12 cellular contexts compared by ENCODE assay signal in the genomic region with DNA sequence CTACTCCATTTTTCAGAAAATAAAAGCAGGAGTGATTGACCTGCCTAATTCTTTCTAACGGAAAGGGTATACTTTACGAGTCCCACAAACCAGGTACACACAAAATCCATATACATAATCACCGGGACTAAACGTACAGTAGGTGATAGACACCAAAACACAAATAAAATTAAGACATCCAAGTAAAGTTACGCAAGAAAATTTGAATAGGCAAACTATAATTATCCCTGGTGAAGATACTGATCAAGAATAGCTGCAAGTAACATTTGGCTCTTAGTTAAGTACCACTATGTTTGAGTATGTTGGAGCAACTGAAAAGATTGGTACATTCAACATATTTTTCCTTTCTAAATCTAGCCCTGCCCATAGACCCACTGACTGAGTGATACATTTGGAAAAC. TPM values are rescaled to one million over a fixed set of nuclear protein-coding genes. Genes with fewer than 3 reads are reported as not detected.
A peak's percentile ranks its signal among the peaks of the same experiment; 100 is the strongest.
DNase-seq lines count a peak whose midpoint lies in the region; ATAC-seq and TF ChIP-seq lines count a peak whose summit lies in the region.
"Had no signal": no experiment of that assay in that cellular context is flagged by ENCODE, and none has a peak within 500 bp of the region (broad histone marks: within the 10 kb centered on the region; RNA-seq: fewer than 3 reads in every experiment).

No MANE protein-coding gene starts in this region.

- ATAC-seq in left cardiac atrium, result no peak

- intact Hi-C loops in left ventricle myocardium inferior (cut with micrococcal nuclease), result no loop called here
- intact Hi-C loops in left cardiac atrium (cut with DNase I), result loop anchor here in 1 of 2 donors (10.0 kb wide), 1 partner anchor 52 kb away; no protein-coding TSS in a partner anchor
- intact Hi-C loops in activated T-helper 1 cell treated with anti-CD3 and anti-CD28 coated beads, Interleukin-12 subunit alpha, Interleukin-12 subunit beta, Interleukin-2, Interleukin-4 antibody, amounts not matched to agents 30 ng/mL and 10 ng/mL and 1 ng/mL, durations not matched to agents 14 hours and 24 hours and 36 hours (cut with micrococcal nuclease), result loop anchor here (5.0 to 10.0 kb wide), 2 partner anchors 582 to 1269 kb away; a partner anchor contains a TSS

- H3K4me3 ChIP-seq in left ventricle myocardium inferior, result peak overlapping the region; percentile 99
- H3K4me3 ChIP-seq in iPS-20b (ENCODE audit: low read length), result peak overlapping the region; percentile 82

- H3K9me3 ChIP-seq in left ventricle myocardium inferior (replicated peaks) (no peaks in the 10 kb centered on the region), iPS-20b (ENCODE audit: insufficient read depth, low read depth, low read length) (no peaks in the 10 kb centered on the region)

- no peaks in the 10 kb centered on the region for H3K27me3 ChIP-seq in left ventricle myocardium inferior (ENCODE audit: low read depth)
- peaks cover 11% of the 10 kb centered on the region; the same call in 1 of the 2 replicates for H3K27me3 ChIP-seq in iPS-20b (ENCODE audit: insufficient read depth, low read length)

- no peak overlapping the region for H3K27ac ChIP-seq in left ventricle myocardium inferior (replicated peaks)
- H3K27ac ChIP-seq in iPS-20b (ENCODE audit: low read length), result no peak overlapping the region

- peaks cover 50% of the 10 kb centered on the region for H3K4me1 Mint-ChIP-seq in activated T-helper 1 cell treated with anti-CD3 and anti-CD28 coated beads, Interleukin-12 subunit alpha, Interleukin-12 subunit beta, Interleukin-2, Interleukin-4 antibody, amounts not matched to agents 30 ng/mL and 10 ng/mL and 1 ng/mL, durations not matched to agents 14 hours and 24 hours and 36 hours (ENCODE audit: low read depth)
- peaks cover 36% of the 10 kb centered on the region for H3K4me1 Mint-ChIP-seq in type B pancreatic cell (ENCODE audit: unreplicated experiment)

- H3K27ac Mint-ChIP-seq in activated T-helper 1 cell treated with anti-CD3 and anti-CD28 coated beads, Interleukin-12 subunit alpha, Interleukin-12 subunit beta, Interleukin-2, Interleukin-4 antibody, amounts not matched to agents 30 ng/mL and 10 ng/mL and 1 ng/mL, durations not matched to agents 14 hours and 24 hours and 36 hours, result peak overlapping the region; percentile 78
- peak overlapping the region; percentile 91 for H3K27ac Mint-ChIP-seq in type B pancreatic cell

- no peak overlapping the region for H3K9ac ChIP-seq in iPS-20b (ENCODE audit: low read depth, low read length)

- no peaks in the 10 kb centered on the region for H3K9me3 Mint-ChIP-seq in activated T-helper 1 cell treated with anti-CD3 and anti-CD28 coated beads, Interleukin-12 subunit alpha, Interleukin-12 subunit beta, Interleukin-2, Interleukin-4 antibody, amounts not matched to agents 30 ng/mL and 10 ng/mL and 1 ng/mL, durations not matched to agents 14 hours and 24 hours and 36 hours
- no peaks in the 10 kb centered on the region for H3K9me3 Mint-ChIP-seq in type B pancreatic cell

- peaks cover 4% of the 10 kb centered on the region for H3K27me3 Mint-ChIP-seq in activated T-helper 1 cell treated with anti-CD3 and anti-CD28 coated beads, Interleukin-12 subunit alpha, Interleukin-12 subunit beta, Interleukin-2, Interleukin-4 antibody, amounts not matched to agents 30 ng/mL and 10 ng/mL and 1 ng/mL, durations not matched to agents 14 hours and 24 hours and 36 hours (ENCODE audit: insufficient read depth)
- no peaks in the 10 kb centered on the region for H3K27me3 Mint-ChIP-seq in type B pancreatic cell

- peaks cover 32% of the 10 kb centered on the region for H3K36me3 Mint-ChIP-seq in activated T-helper 1 cell treated with anti-CD3 and anti-CD28 coated beads, Interleukin-12 subunit alpha, Interleukin-12 subunit beta, Interleukin-2, Interleukin-4 antibody, amounts not matched to agents 30 ng/mL and 10 ng/mL and 1 ng/mL, durations not matched to agents 14 hours and 24 hours and 36 hours (ENCODE audit: low read depth)
- H3K36me3 Mint-ChIP-seq in type B pancreatic cell, result peaks cover 15% of the 10 kb centered on the region

- H3K4me1 ChIP-seq in left ventricle myocardium inferior (peaks cover 79% of the 10 kb centered on the region), iPS-20b (ENCODE audit: insufficient read depth, low read length) (peaks cover 14% of the 10 kb centered on the region)

- H3K36me3 ChIP-seq in left ventricle myocardium inferior (peaks cover 11% of the 10 kb centered on the region), iPS-20b (ENCODE audit: insufficient read depth, low read depth, low read length) (peaks cover 31% of the 10 kb centered on the region)

- TF ChIP-seq CTCF in left ventricle myocardium inferior (IDR thresholded peaks at IDR 0.05; ENCODE audit: borderline replicate concordance) (no peak), type B pancreatic cell (conservative IDR thresholded peaks at IDR 0.05) (no peak)

- H3K4me3 Mint-ChIP-seq in activated T-helper 1 cell treated with anti-CD3 and anti-CD28 coated beads, Interleukin-12 subunit alpha, Interleukin-12 subunit beta, Interleukin-2, Interleukin-4 antibody, amounts not matched to agents 30 ng/mL and 10 ng/mL and 1 ng/mL, durations not matched to agents 14 hours and 24 hours and 36 hours, result peak overlapping the region; percentile 89
- H3K4me3 Mint-ChIP-seq in type B pancreatic cell, result peak overlapping the region; percentile 94

- DNase-seq in left ventricle myocardium inferior (no peak), left cardiac atrium (no peak), type B pancreatic cell (ENCODE audit: extremely low spot score, unreplicated experiment) (no peak), HPDE6-E6E7 (ENCODE audit: extremely low spot score) (no peak), 8988T (no peak)
- DNase-seq in activated T-helper 1 cell treated with anti-CD3 and anti-CD28 coated beads, Interleukin-12 subunit alpha, Interleukin-12 subunit beta, Interleukin-2, Interleukin-4 antibody, amounts not matched to agents 30 ng/mL and 10 ng/mL and 1 ng/mL, durations not matched to agents 14 hours and 24 hours and 36 hours (ENCODE audit: low spot score), result no peak
- no peak for DNase-seq in activated effector memory CD4-positive, alpha-beta T cell treated with anti-CD3 and anti-CD28 coated beads, Interleukin-2, amount 50 U/mL, for 16 hours
- DNase-seq: activated CD4-positive, alpha-beta T cell treated with anti-CD3 and anti-CD28 coated beads, Interleukin-2, amount 50 U/mL, for 4 hours; NCI-H524 treated with DMSO at 0.1 percent for 48 hours; occipital lobe; stimulated activated naive CD4-positive, alpha-beta T cell had no signal

RNA-seq across cellular contexts. Expression of a gene that starts 1.7 kb away (rescaled TPM):
- total RNA-seq in left ventricle myocardium inferior (36.7 TPM), left cardiac atrium (10 to 100 TPM; 34.5 to 36.0 TPM), type B pancreatic cell (ENCODE audit: low replicate concordance) (55.1 and 57.3 TPM in 2 replicates)
- 65.8 and 70.4 TPM in 2 replicates for total RNA-seq in activated T-helper 1 cell treated with anti-CD3 and anti-CD28 coated beads, Interleukin-12 subunit alpha, Interleukin-12 subunit beta, Interleukin-2, Interleukin-4 antibody, amounts not matched to agents 30 ng/mL and 10 ng/mL and 1 ng/mL, durations not matched to agents 14 hours and 24 hours and 36 hours
